ENCODE assay signal across 25 cellular contexts in the genomic region with DNA sequence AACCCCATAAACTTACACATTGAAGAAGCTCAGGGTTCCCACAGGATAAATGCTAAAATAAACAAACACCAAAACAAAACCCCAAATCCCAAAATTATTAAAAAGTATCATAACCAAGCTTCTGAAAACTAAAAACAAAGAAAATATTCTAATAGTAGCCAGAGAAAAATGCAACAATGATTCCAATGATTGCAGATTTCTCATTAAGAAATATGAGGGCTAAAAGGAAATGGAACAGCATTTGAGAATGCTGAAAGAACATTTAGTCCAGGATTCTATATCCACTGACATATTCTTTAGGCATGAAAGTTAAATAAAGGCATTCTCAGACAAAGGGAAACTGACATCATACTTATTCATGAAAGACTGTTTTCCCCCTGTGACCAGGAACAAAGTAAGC.
DNase-seq lines count a peak whose midpoint lies in the region; ATAC-seq, FAIRE-seq and TF ChIP-seq lines count a peak whose summit lies in the region.
"Had no signal": no experiment of that assay in that cellular context is flagged by ENCODE, and none has a peak within 500 bp of the region (broad histone marks: within the 10 kb centered on the region; RNA-seq: fewer than 3 reads in every experiment).

No MANE protein-coding gene starts in this region.

- peak; percentile 28 for DNase-seq in DMS153 treated with DMSO at 0.1 percent for 48 hours (lab: John Stamatoyannopoulos, UW; ENCODE audit: unreplicated experiment)
- DNase-seq in DMS153 (lab: John Stamatoyannopoulos, UW): no peak
- DNase-seq in NCI-H748 (lab: John Stamatoyannopoulos, UW; ENCODE audit: unreplicated experiment): peak; percentile 32
- no peak for DNase-seq in NCI-H748 treated with DMSO at 0.1 percent for 48 hours (lab: John Stamatoyannopoulos, UW)
- DNase-seq in germinal center (ENCODE audit: low spot score): no peak
- DNase-seq in activated T-cell treated with anti-CD3 and anti-CD28 coated beads, Interleukin-2, amount 50 U/mL, for 4 hours: no peak
- DNase-seq: Caco-2; CD4-positive, CD25-positive, alpha-beta regulatory T cell; CD8-positive, alpha-beta T cell; DMS79; EL; GDM1; GM23248; H7; HCEC 1CT had no signal

- H3K9me3 Mint-ChIP-seq in activated T-cell treated with anti-CD3 and anti-CD28 coated beads, Interleukin-2, amount 50 U/mL, for 4 hours: peaks cover 12% of the 10 kb centered on the region

- CTCF ChIA-PET in HEK293 (lab: Yijun Ruan, JAX): no interaction called here

- FAIRE-seq in TTC549 (lab: Jason Lieb, UNC): peak; percentile 29
- FAIRE-seq: A204.1, GM12878, GM19239, H1 had no signal

- ATAC-seq in activated T-cell treated with anti-CD3 and anti-CD28 coated beads, Interleukin-2, amount 50 U/mL, for 4 hours: no peak
- ATAC-seq: CD8-positive, alpha-beta T cell; GM12878 had no signal

- no peaks in the 10 kb centered on the region for H3K4me1 Mint-ChIP-seq in activated T-cell treated with anti-CD3 and anti-CD28 coated beads, Interleukin-2, amount 50 U/mL, for 4 hours (ENCODE audit: low read depth)
- H3K4me1 Mint-ChIP-seq: B cell; CD4-positive, CD25-positive, alpha-beta regulatory T cell had no signal

- H3K4me3 Mint-ChIP-seq in activated T-cell treated with anti-CD3 and anti-CD28 coated beads, Interleukin-2, amount 50 U/mL, for 4 hours: no peak overlapping the region
- H3K4me3 Mint-ChIP-seq: B cell; CD4-positive, CD25-positive, alpha-beta regulatory T cell; CD8-positive, alpha-beta T cell had no signal

- TF ChIP-seq CTCF in HEK293 (tag by site-specific recombination; IDR thresholded peaks at IDR 0.05): no peak

- POLR2A ChIA-PET in HEK293 (lab: Yijun Ruan, JAX): no interaction called here

- H3K4me1 ChIP-seq in HEK293 (ENCODE audit: control insufficient read depth, insufficient read depth, low read length): no peaks in the 10 kb centered on the region
- H3K4me1 ChIP-seq: BLaER1, Caco-2 had no signal

- H3K36me3 ChIP-seq in HEK293 (ENCODE audit: control insufficient read depth in 2 of 2, insufficient read depth in 1 of 2, low read length in 2 of 2): no peaks in the 10 kb centered on the region
- H3K36me3 ChIP-seq: BLaER1 had no signal

- H3K27me3 Mint-ChIP-seq in activated T-cell treated with anti-CD3 and anti-CD28 coated beads, Interleukin-2, amount 50 U/mL, for 4 hours (ENCODE audit: low read depth): peaks cover 3% of the 10 kb centered on the region
- H3K27me3 Mint-ChIP-seq: B cell had no signal

- no peak overlapping the region for H3K4me3 ChIP-seq in HEK293 (ENCODE audit: low read depth, low read length)
- H3K4me3 ChIP-seq: BLaER1, GM12878, GM23248 had no signal

- H3K27ac ChIP-seq in HEK293 (ENCODE audit: extremely low read depth, low read depth, low read length): no peak overlapping the region
- H3K27ac ChIP-seq: 22Rv1, BLaER1, C4-2B, GM23248 had no signal

- H3K36me3 Mint-ChIP-seq in activated T-cell treated with anti-CD3 and anti-CD28 coated beads, Interleukin-2, amount 50 U/mL, for 4 hours (ENCODE audit: insufficient read depth): no peaks in the 10 kb centered on the region
- H3K36me3 Mint-ChIP-seq: CD4-positive, CD25-positive, alpha-beta regulatory T cell; CD8-positive, alpha-beta T cell had no signal

- H3K9me3 ChIP-seq in HEK293 (ENCODE audit: control insufficient read depth, insufficient read depth, low read depth, low read length): no peaks in the 10 kb centered on the region
- H3K9me3 ChIP-seq: BLaER1 had no signal

TF ChIP-seq in HEK293, 187 proteins besides CTCF, POLR2A, EP300 and RAD21:
- TF ChIP-seq SETDB1 (IDR thresholded peaks at IDR 0.05; ENCODE audit: insufficient read length, low read length): peak; percentile 15
- TF ChIP-seq ZNF514 (tag by site-specific recombination; IDR thresholded peaks at IDR 0.05): no peak
- no peak for TF ChIP-seq ZBTB21 (tag by site-specific recombination; IDR thresholded peaks at IDR 0.05)
TF ChIP-seq in HEK293: peak in this region for 1.

Comparison
In these comparisons a context has a peak if more than half of its experiments do, and no peak if none do; other contexts are left out.
1. DNase-seq: peak in DMS153 treated with DMSO at 0.1 percent for 48 hours (single experiment) and NCI-H748 (single experiment); none in DMS153 (single experiment), NCI-H748 treated with DMSO at 0.1 percent for 48 hours (single experiment), germinal center (single experiment) and activated T-cell treated with anti-CD3 and anti-CD28 coated beads, Interleukin-2, amount 50 U/mL, for 4 hours (single experiment).